Comparison of ENCODE assay signal across 8 cellular contexts in the genomic region with DNA sequence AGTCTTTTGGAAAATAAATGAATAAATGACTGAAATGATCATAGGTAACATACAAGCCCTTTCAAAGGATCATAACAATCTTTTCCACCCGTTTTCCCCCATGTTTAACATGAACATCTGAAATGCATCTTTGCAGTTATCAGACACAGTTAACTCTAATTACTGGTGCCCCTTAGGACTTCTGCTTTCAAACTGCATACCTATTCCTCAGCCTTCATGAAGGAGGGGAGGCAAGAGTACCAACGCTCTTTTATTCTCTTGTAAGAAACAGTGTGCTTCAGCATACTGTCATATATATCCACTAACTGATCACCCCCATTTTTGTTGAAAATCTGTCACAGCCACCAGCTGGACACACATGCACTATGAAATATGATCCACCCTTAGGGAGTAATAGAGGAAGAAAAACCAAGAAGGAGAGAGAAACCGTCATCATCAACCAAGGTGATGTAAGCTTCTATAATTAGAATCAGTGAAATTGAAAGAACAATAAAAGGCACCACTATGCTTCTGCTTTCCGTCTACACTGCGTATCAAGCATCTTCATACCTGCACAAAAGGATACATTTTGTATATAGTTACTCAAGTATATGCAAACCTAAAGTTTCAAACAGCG.
A peak's percentile ranks its signal among the peaks of the same experiment; 100 is the strongest.
DNase-seq lines count a peak whose midpoint lies in the region; ATAC-seq and TF ChIP-seq lines count a peak whose summit lies in the region.

No MANE protein-coding gene starts in this region.

- peaks cover 58% of the 10 kb centered on the region for H3K4me1 Mint-ChIP-seq in activated CD8-positive, alpha-beta memory T cell treated with anti-CD3 and anti-CD28 coated beads, Interleukin-2, amount 10 ng/mL, durations not matched to agents 7 days and 5 days

- intact Hi-C loops in sigmoid colon (cut with DNase I) = no loop called here

- peak overlapping the region; percentile 3 for H3K4me3 Mint-ChIP-seq in activated CD8-positive, alpha-beta memory T cell treated with anti-CD3 and anti-CD28 coated beads, Interleukin-2, amount 10 ng/mL, durations not matched to agents 7 days and 5 days

- no peaks in the 10 kb centered on the region for H3K9me3 Mint-ChIP-seq in activated CD8-positive, alpha-beta memory T cell treated with anti-CD3 and anti-CD28 coated beads, Interleukin-2, amount 10 ng/mL, durations not matched to agents 7 days and 5 days (ENCODE audit: low read depth)

- DNase-seq in activated CD8-positive, alpha-beta memory T cell treated with anti-CD3 and anti-CD28 coated beads, Interleukin-2, amount 10 ng/mL, durations not matched to agents 7 days and 5 days = no peak
- no peak for DNase-seq in activated CD8-positive, alpha-beta memory T cell treated with anti-CD3 and anti-CD28 coated beads for 24 hours
- DNase-seq in NCI-H146 (lab: John Stamatoyannopoulos, UW) (peak; percentile 66), astrocyte of the spinal cord (ENCODE audit: low read depth, low spot score) (peak; percentile 73), sigmoid colon (no peak), NCI-H2107 treated with DMSO at 0.1 percent for 48 hours (lab: John Stamatoyannopoulos, UW; ENCODE audit: unreplicated experiment) (no peak), left lobe of liver (ENCODE audit: low spot score) (no peak)

- H3K9me3 ChIP-seq in sigmoid colon = no peaks in the 10 kb centered on the region

- peaks cover 0 to 37% (median 19%) of the 10 kb centered on the region in 4 donors for H3K4me1 ChIP-seq in sigmoid colon

- H3K27ac ChIP-seq in sigmoid colon = peak overlapping the region in 3 of 4 donors; percentile 19 to 59 (median 36)

- no peak for TF ChIP-seq POLR2A in sigmoid colon (IDR thresholded peaks at IDR 0.05)

- CTCF ChIA-PET in activated CD8-positive, alpha-beta memory T cell treated with anti-CD3 and anti-CD28 coated beads, Interleukin-2, amount 10 ng/mL, durations not matched to agents 7 days and 5 days (lab: Charles Lee) = interaction anchor here (1.0 kb wide), 1 partner anchor 12 kb away, joined by 3 read pairs; no protein-coding TSS in a partner anchor

- TF ChIP-seq CTCF in astrocyte of the spinal cord (IDR thresholded peaks at IDR 0.05; ENCODE audit: low read depth, low read length) = no peak
- no peak for TF ChIP-seq CTCF in sigmoid colon (IDR thresholded peaks at IDR 0.05)

- H3K4me3 ChIP-seq in astrocyte of the spinal cord (ENCODE audit: low read depth, low read length) (no peak overlapping the region), sigmoid colon (no peak overlapping the region)

- no peaks in the 10 kb centered on the region for H3K27me3 ChIP-seq in sigmoid colon

- H3K27ac Mint-ChIP-seq in activated CD8-positive, alpha-beta memory T cell treated with anti-CD3 and anti-CD28 coated beads, Interleukin-2, amount 10 ng/mL, durations not matched to agents 7 days and 5 days = peak overlapping the region; percentile 67

- 48 to 77% methylated on average over 6 of the region's 6 CpGs for WGBS in sigmoid colon, 2 donors

- ATAC-seq in activated CD8-positive, alpha-beta memory T cell treated with anti-CD3 and anti-CD28 coated beads, Interleukin-2, amount 10 ng/mL, durations not matched to agents 7 days and 5 days = peak; percentile 63
- ATAC-seq in HG02642 (IDR thresholded peaks at IDR 0.05; ENCODE audit: poor library complexity, unreplicated experiment) (peak; percentile 91), left lobe of liver (no peak)

- in situ Hi-C loops in astrocyte of the spinal cord (cut with HindIII; ENCODE audit: low sequenced_read_pairs) = no loop called here

- no peaks in the 10 kb centered on the region for H3K36me3 ChIP-seq in sigmoid colon

- no peak for TF ChIP-seq EP300 in sigmoid colon (IDR thresholded peaks at IDR 0.05)

- peaks cover 18% of the 10 kb centered on the region for H3K36me3 Mint-ChIP-seq in activated CD8-positive, alpha-beta memory T cell treated with anti-CD3 and anti-CD28 coated beads, Interleukin-2, amount 10 ng/mL, durations not matched to agents 7 days and 5 days

- H3K27me3 Mint-ChIP-seq in activated CD8-positive, alpha-beta memory T cell treated with anti-CD3 and anti-CD28 coated beads, Interleukin-2, amount 10 ng/mL, durations not matched to agents 7 days and 5 days = no peaks in the 10 kb centered on the region

Comparison
In these comparisons a context has a peak if more than half of its experiments do, and no peak if none do; other contexts are left out.
1. DNase-seq: peak in NCI-H146 (single experiment) and astrocyte of the spinal cord (single experiment); none in activated CD8-positive, alpha-beta memory T cell treated with anti-CD3 and anti-CD28 coated beads, Interleukin-2, amount 10 ng/mL, durations not matched to agents 7 days and 5 days (single experiment), activated CD8-positive, alpha-beta memory T cell treated with anti-CD3 and anti-CD28 coated beads for 24 hours (single experiment), sigmoid colon (single experiment), NCI-H2107 treated with DMSO at 0.1 percent for 48 hours (single experiment) and left lobe of liver (single experiment).